15 cellular contexts compared by ENCODE assay signal in genomic region chr5:126219616-126220015, GRCh38.
DNase-seq lines count a peak whose midpoint lies in the region; ATAC-seq and TF ChIP-seq lines count a peak whose summit lies in the region.
"Had no signal": no experiment of that assay in that cellular context is flagged by ENCODE, and none has a peak within 500 bp of the region (broad histone marks: within the 10 kb centered on the region; RNA-seq: fewer than 3 reads in every experiment).

No MANE protein-coding gene starts in this region.

- no peaks in the 10 kb centered on the region for H3K4me1 Mint-ChIP-seq in activated CD4-positive, alpha-beta memory T cell treated with anti-CD3 and anti-CD28 coated beads for 36 hours (ENCODE audit: low read depth)
- H3K4me1 Mint-ChIP-seq: B cell, GM23338 had no signal

- CTCF ChIA-PET in activated CD4-positive, alpha-beta memory T cell treated with anti-CD3 and anti-CD28 coated beads for 36 hours (lab: Charles Lee) = no interaction called here

- no peak for TF ChIP-seq POLR2A in heart left ventricle (IDR thresholded peaks at IDR 0.05)

- peaks cover 0 to 13% (median 0%) of the 10 kb centered on the region in 12 donors for H3K9me3 ChIP-seq in heart left ventricle

- H3K4me3 Mint-ChIP-seq in activated CD4-positive, alpha-beta memory T cell treated with anti-CD3 and anti-CD28 coated beads for 36 hours = no peak overlapping the region
- H3K4me3 Mint-ChIP-seq: B cell; CD8-positive, alpha-beta T cell; GM23338 had no signal

- ATAC-seq in Right ventricle myocardium superior (ENCODE audit: poor library complexity) = peak; percentile 95
- peak; percentile 69 to 92 (median 76) for ATAC-seq in heart left ventricle
- peak; percentile 98 for ATAC-seq in left ventricle myocardium superior
- ATAC-seq: CD8-positive, alpha-beta T cell; GM23338 had no signal

- H3K4me1 ChIP-seq in heart left ventricle = no peaks in the 10 kb centered on the region
- H3K4me1 ChIP-seq: BLaER1 treated with 17β-estradiol and CSF1 and Interleukin-3, amounts not matched to agents 10 nM and 100 nM had no signal

- DNase-seq in Right ventricle myocardium superior (no peak), cardiac septum (ENCODE audit: low spot score) (no peak), heart left ventricle (no peak), left ventricle myocardium superior (no peak), NCI-H82 (lab: John Stamatoyannopoulos, UW) (no peak), midbrain (lab: John Stamatoyannopoulos, UW) (no peak)
- DNase-seq in activated CD4-positive, alpha-beta memory T cell treated with anti-CD3 and anti-CD28 coated beads for 36 hours = no peak
- DNase-seq: Calu3; CD8-positive, alpha-beta T cell; GDM1; HCEC 1CT had no signal

- H3K27me3 ChIP-seq in heart left ventricle = no peaks in the 10 kb centered on the region
- H3K27me3 ChIP-seq: BLaER1 treated with 17β-estradiol and CSF1 and Interleukin-3, amounts not matched to agents 10 nM and 100 nM had no signal

- peaks cover 11% of the 10 kb centered on the region for H3K9me3 Mint-ChIP-seq in activated CD4-positive, alpha-beta memory T cell treated with anti-CD3 and anti-CD28 coated beads for 36 hours

- no peak overlapping the region for H3K4me3 ChIP-seq in heart left ventricle
- H3K4me3 ChIP-seq: BLaER1 treated with 17β-estradiol and CSF1 and Interleukin-3, amounts not matched to agents 10 nM and 100 nM; GM23338 had no signal

- no peaks in the 10 kb centered on the region for H3K36me3 ChIP-seq in heart left ventricle
- H3K36me3 ChIP-seq: BLaER1 treated with 17β-estradiol and CSF1 and Interleukin-3, amounts not matched to agents 10 nM and 100 nM had no signal

- no peak overlapping the region for H3K27ac Mint-ChIP-seq in activated CD4-positive, alpha-beta memory T cell treated with anti-CD3 and anti-CD28 coated beads for 36 hours
- H3K27ac Mint-ChIP-seq: B cell; CD8-positive, alpha-beta T cell; GM23338 had no signal

- POLR2A ChIA-PET in activated CD4-positive, alpha-beta memory T cell treated with anti-CD3 and anti-CD28 coated beads for 36 hours (lab: Charles Lee) = no interaction called here

- no peaks in the 10 kb centered on the region for H3K36me3 Mint-ChIP-seq in activated CD4-positive, alpha-beta memory T cell treated with anti-CD3 and anti-CD28 coated beads for 36 hours
- H3K36me3 Mint-ChIP-seq: CD8-positive, alpha-beta T cell had no signal

- H3K27me3 Mint-ChIP-seq in activated CD4-positive, alpha-beta memory T cell treated with anti-CD3 and anti-CD28 coated beads for 36 hours = no peaks in the 10 kb centered on the region
- H3K27me3 Mint-ChIP-seq: B cell had no signal

- TF ChIP-seq CTCF in heart left ventricle (IDR thresholded peaks at IDR 0.05) = no peak

- no peak overlapping the region for H3K27ac ChIP-seq in heart left ventricle
- H3K27ac ChIP-seq: BLaER1 treated with 17β-estradiol and CSF1 and Interleukin-3, amounts not matched to agents 10 nM and 100 nM; HL-60 had no signal

- intact Hi-C loops in Right ventricle myocardium superior (cut with DNase I) (no loop called here), cardiac septum (cut with DNase I) (no loop called here), heart left ventricle (cut with DNase I) (no loop called here), left ventricle myocardium superior (cut with micrococcal nuclease) (no loop called here)
- intact Hi-C loops in activated CD4-positive, alpha-beta memory T cell treated with anti-CD3 and anti-CD28 coated beads for 36 hours (cut with micrococcal nuclease) = no loop called here
